6 cellular contexts compared by ENCODE assay signal in the genomic region with DNA sequence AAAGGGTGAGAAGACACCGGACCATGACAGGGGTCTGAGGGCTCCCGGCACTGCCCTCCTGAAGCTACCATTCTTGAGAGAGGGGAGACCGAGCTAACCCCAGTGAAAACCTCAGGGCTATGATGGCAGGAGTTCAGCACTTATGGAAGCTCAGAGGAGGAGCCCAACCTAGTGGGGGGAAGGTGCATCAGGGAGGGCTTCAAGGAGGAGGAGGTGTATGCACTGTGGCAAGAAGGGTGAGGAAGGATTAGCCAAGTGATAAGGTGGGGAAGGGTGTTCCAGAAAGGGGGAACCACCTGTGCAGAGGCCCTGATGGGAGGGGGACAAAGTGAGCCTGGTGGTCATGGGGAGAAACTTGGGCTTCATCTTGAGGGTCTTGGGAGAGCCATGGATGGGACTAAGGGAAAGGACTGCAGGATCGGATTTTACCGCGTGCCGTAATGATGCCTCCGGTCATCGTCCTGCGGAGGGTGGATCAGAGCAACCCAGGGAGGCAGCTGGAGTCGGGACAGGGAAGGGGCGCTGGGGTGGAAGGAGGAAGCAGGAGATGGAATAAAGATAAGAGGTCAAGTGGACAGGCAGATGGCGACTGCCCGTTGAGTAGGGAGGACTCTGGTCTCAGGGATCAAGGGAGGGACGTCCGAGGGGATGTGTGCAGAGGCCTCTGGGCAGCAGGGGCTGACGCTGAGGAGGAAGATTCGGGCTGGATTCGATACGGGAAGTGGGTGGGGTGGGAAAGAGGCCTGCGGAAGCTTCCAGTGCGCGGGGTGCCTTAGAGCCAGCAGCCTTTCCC. TPM values are rescaled to one million over a fixed set of nuclear protein-coding genes. Genes with fewer than 3 reads are reported as not detected.
DNase-seq lines count a peak whose midpoint lies in the region; ATAC-seq and TF ChIP-seq lines count a peak whose summit lies in the region.

No MANE protein-coding gene starts in this region.

- no peak for TF ChIP-seq CTCF in A673 (conservative IDR thresholded peaks at IDR 0.05; ENCODE audit: low read depth, low read length)

- DNase-seq in A673 (ENCODE audit: low spot score) (no peak), SJSA1 (ENCODE audit: low read depth in 1 of 2, low spot score in 2 of 2) (no peak), NCI-H526 treated with DMSO at 0.1 percent for 48 hours (lab: John Stamatoyannopoulos, UW) (no peak)
- DNase-seq in effector CD8-positive, alpha-beta T cell (lab: John Stamatoyannopoulos, UW): no peak

- no peaks in the 10 kb centered on the region for H3K9me3 ChIP-seq in A673 (ENCODE audit: low read depth, low read length, poor library complexity, severe bottlenecking)
- H3K9me3 ChIP-seq in SJSA1 (replicated peaks): no peaks in the 10 kb centered on the region
- H3K9me3 ChIP-seq in iPS-18c (ENCODE audit: control insufficient read depth, insufficient read depth, low read length): peaks cover 5% of the 10 kb centered on the region

- H3K4me3 ChIP-seq in A673 (ENCODE audit: low read depth, low read length, poor library complexity, severe bottlenecking) (peak overlapping the region; percentile 50), SJSA1 (peak overlapping the region; percentile 30), iPS-18c (ENCODE audit: insufficient read depth, low read depth, low read length) (peak overlapping the region; percentile 87; the same call in 1 of the 2 replicates)

- CTCF ChIA-PET in A673 (lab: Charles Lee): interaction anchor here (0.6 kb wide), 1 partner anchor 22 kb away, joined by 5 read pairs; no protein-coding TSS in a partner anchor

- peaks cover 37% of the 10 kb centered on the region for H3K27me3 ChIP-seq in A673 (replicated peaks; ENCODE audit: insufficient read depth, low read depth, low read length, poor library complexity)
- peaks cover 61% of the 10 kb centered on the region for H3K27me3 ChIP-seq in SJSA1 (replicated peaks)

- H3K27ac ChIP-seq in A673 (ENCODE audit: low read depth, low read length, poor library complexity, severe bottlenecking) (no peak overlapping the region), SJSA1 (no peak overlapping the region)

- H3K36me3 ChIP-seq in A673 (ENCODE audit: insufficient read depth, low read length, poor library complexity, severe bottlenecking): no peaks in the 10 kb centered on the region
- H3K36me3 ChIP-seq in SJSA1: no peaks in the 10 kb centered on the region

- POLR2A ChIA-PET in A673 (lab: Charles Lee; ENCODE audit: low non-redundant PET): no interaction called here

- H3K4me1 ChIP-seq in A673 (ENCODE audit: insufficient read depth, low read length, poor library complexity, severe bottlenecking) (no peaks in the 10 kb centered on the region), SJSA1 (replicated peaks) (peaks cover 12% of the 10 kb centered on the region)

- no peak for ATAC-seq in HG02571 (IDR thresholded peaks at IDR 0.05; ENCODE audit: unreplicated experiment)

- intact Hi-C loops in A673 (cut with micrococcal nuclease; ENCODE audit: unreplicated experiment): no loop called here

- BruUV-seq in A673 (replicated peaks; lab: Mats Ljungman, UMichigan): no TSS peak

RNA-seq across cellular contexts. Expression of a gene that starts 13.3 kb away (rescaled TPM):
- total RNA-seq in A673 (2021): 303 and 321 TPM in 2 replicates
- 248 and 454 TPM in 2 replicates for total RNA-seq in SJSA1 (2014; rRNA removed; shearing (Covaris generic))

RNA-seq across cellular contexts. Expression of a gene that starts 25.4 kb away (rescaled TPM):
- 1.2 and 1.3 TPM in 2 replicates for total RNA-seq in A673 (2021)
- 0.08 TPM in 1 of 2 replicates, not detected in the other for total RNA-seq in SJSA1 (2014; rRNA removed; shearing (Covaris generic))

RNA-seq across cellular contexts. Expression of a gene that starts 26.8 kb away (rescaled TPM):
- total RNA-seq in A673 (2021): 0.83 and 1.3 TPM in 2 replicates
- 0.47 and 0.71 TPM in 2 replicates for total RNA-seq in SJSA1 (2014; rRNA removed; shearing (Covaris generic))

RNA-seq across cellular contexts. Expression of a gene that starts 27.5 kb away (rescaled TPM):
- total RNA-seq in A673 (2021): 6.2 and 6.8 TPM in 2 replicates
- 0.79 and 1.0 TPM in 2 replicates for total RNA-seq in SJSA1 (2014; rRNA removed; shearing (Covaris generic))

RNA-seq across cellular contexts. Expression of a gene that starts 41.4 kb away (rescaled TPM):
- total RNA-seq in A673 (2021): 0.11 TPM in 1 of 2 replicates, not detected in the other
- 0.03 and 0.34 TPM in 2 replicates for total RNA-seq in SJSA1 (2014; rRNA removed; shearing (Covaris generic))

Comparison
In these comparisons a context has a peak if more than half of its experiments do, and no peak if none do; other contexts are left out.
1. H3K4me3 ChIP-seq: peak in every context shown above with its lines; median percentile 87 in iPS-18c; 50 in A673; 30 in SJSA1.